ENCODE assay signal across 8 cellular contexts in genomic region chr9:124257070-124257864, GRCh38. TPM values are rescaled to one million over a fixed set of nuclear protein-coding genes. Genes with fewer than 3 reads are reported as not detected.
DNase-seq lines count a peak whose midpoint lies in the region; ATAC-seq and TF ChIP-seq lines count a peak whose summit lies in the region.

No MANE protein-coding gene starts in this region.

- H3K18ac ChIP-seq in IMR-90 (ENCODE audit: low read depth, low read length), result peak overlapping the region; percentile 72

- no peak for TF ChIP-seq CTCF in CD8-positive, alpha-beta T cell (IDR thresholded peaks at IDR 0.05)
- TF ChIP-seq CTCF in IMR-90 (conservative IDR thresholded peaks at IDR 0.05; ENCODE audit: low read depth, low read length) (no peak), cardiac fibroblast (IDR thresholded peaks at IDR 0.05; ENCODE audit: low read depth, low read length) (no peak)

- H2AK9ac ChIP-seq in IMR-90 (replicated peaks; ENCODE audit: low read depth, low read length, poor library complexity), result peak overlapping the region; percentile 97

- no peak for DNase-seq in CD8-positive, alpha-beta T cell
- no peak for DNase-seq in IMR-90
- peak in 1 of 2 donors; percentile 43 for DNase-seq in cardiac fibroblast (ENCODE audit: low read depth in 2 of 2)
- DNase-seq in LoVo (ENCODE audit: low spot score), result no peak
- DNase-seq in stimulated activated CD4-positive, alpha-beta T cell treated with anti-CD3 and anti-CD28 coated beads, Interleukin-12 subunit alpha, Interleukin-12 subunit beta, amount 100 ng/mL, for 4 hours, result no peak
- DNase-seq in SHP77 (lab: John Stamatoyannopoulos, UW), result no peak

- peak overlapping the region; percentile 84; the same call in 1 of the 3 replicates for H2BK15ac ChIP-seq in IMR-90 (ENCODE audit: low read depth, low read length)

- peaks cover 3 to 32% of the 10 kb centered on the region in 2 experiments; a peak in 3 of 4 replicates for H3K79me1 ChIP-seq in IMR-90 (ENCODE audit: low read depth in 1 of 2, low read length in 2 of 2)

- H2AK5ac ChIP-seq in IMR-90 (ENCODE audit: low read depth, low read length), result peak overlapping the region; percentile 97

- peak overlapping the region; percentile 77 for H3K56ac ChIP-seq in IMR-90 (ENCODE audit: extremely low read depth, insufficient read depth, low read length)

- H4K5ac ChIP-seq in IMR-90 (ENCODE audit: low read depth, low read length), result peak overlapping the region; percentile 94

- H4K20me1 ChIP-seq in IMR-90 (ENCODE audit: insufficient read depth, low read length), result peaks cover 22% of the 10 kb centered on the region

- peak overlapping the region; percentile 86 to 97 for H4K8ac ChIP-seq in IMR-90 (ENCODE audit: low read depth in 2 of 2, low read length in 2 of 2)

- H3K36me3 Mint-ChIP-seq in CD8-positive, alpha-beta T cell, result no peaks in the 10 kb centered on the region

- no peaks in the 10 kb centered on the region for H3K4me1 ChIP-seq in CD8-positive, alpha-beta T cell (ENCODE audit: insufficient read depth, low read length)
- H3K4me1 ChIP-seq in IMR-90 (ENCODE audit: control insufficient read depth, insufficient read depth, low read length), result peaks cover 29% of the 10 kb centered on the region
- H3K4me1 ChIP-seq in muscle layer of duodenum (ENCODE audit: control insufficient read depth in 1 of 2, insufficient read depth in 2 of 2, low read length in 2 of 2), result peaks cover 21 to 23% of the 10 kb centered on the region in 2 donors

- peaks cover 36% of the 10 kb centered on the region for H3K27me3 Mint-ChIP-seq in CD8-positive, alpha-beta T cell (ENCODE audit: low read depth)

- dilution Hi-C loops in IMR-90 (cut with HindIII; ENCODE audit: low sequenced_read_pairs, unreplicated experiment), result no loop called here

- peaks cover 20% of the 10 kb centered on the region for H3K9me1 ChIP-seq in IMR-90 (ENCODE audit: insufficient read depth, low read length)

- 0 out of 2 replicates have a peak, but pooled peaks have one; percentile 10 for TF ChIP-seq POLR2A in IMR-90 (IDR thresholded peaks at IDR 0.05; ENCODE audit: low read depth, low read length)

- in situ Hi-C loops in IMR-90 (cut with MboI; ENCODE audit: low sequenced_read_pairs), result no loop called here

- peak overlapping the region; percentile 96 for H3K14ac ChIP-seq in IMR-90 (replicated peaks; ENCODE audit: low read depth, low read length)

- H3K27ac Mint-ChIP-seq in CD8-positive, alpha-beta T cell, result peak overlapping the region; percentile 27

- H3K36me3 ChIP-seq in CD8-positive, alpha-beta T cell (ENCODE audit: insufficient read depth, low read length), result no peaks in the 10 kb centered on the region
- H3K36me3 ChIP-seq in IMR-90 (ENCODE audit: control insufficient read depth, insufficient read depth, low read length) (0 out of 2 replicates have a peak, but pooled peaks cover 2% of the 10 kb centered on the region), muscle layer of duodenum (ENCODE audit: control insufficient read depth in 1 of 2, insufficient read depth in 2 of 2, low read length in 2 of 2) (peaks cover 0 to 16% of the 10 kb centered on the region in 2 donors)

- H3K23ac ChIP-seq in IMR-90 (ENCODE audit: low read depth, low read length), result peak overlapping the region; percentile 94

- intact Hi-C loops in CD8-positive, alpha-beta T cell (cut with DNase I, micrococcal nuclease), result no loop called here
- intact Hi-C loops in IMR-90 (cut with micrococcal nuclease), result loop anchor here (10.0 kb wide), 3 partner anchors 202 to 712 kb away; no protein-coding TSS in a partner anchor

- CTCF ChIA-PET in CD8-positive, alpha-beta T cell (lab: Charles Lee), result interaction anchor here (1.8 kb wide), 1 partner anchor 9 kb away, joined by 5 read pairs; no protein-coding TSS in a partner anchor
- CTCF ChIA-PET in IMR-90 (lab: Yijun Ruan, JAX), result interaction anchor here (0.5 to 1.0 kb wide), 3 partner anchors 10 to 279 kb away, joined by 3 to 6 read pairs (median 3); no protein-coding TSS in a partner anchor

- peak overlapping the region; percentile 100 for H2BK5ac ChIP-seq in IMR-90 (ENCODE audit: low read depth, low read length, poor library complexity, severe bottlenecking)

- H3K27me3 ChIP-seq in CD8-positive, alpha-beta T cell (ENCODE audit: insufficient read depth, low read length), result peaks cover 4% of the 10 kb centered on the region
- H3K27me3 ChIP-seq in IMR-90 (ENCODE audit: control insufficient read depth, insufficient read depth, low read length), result no peaks in the 10 kb centered on the region
- H3K27me3 ChIP-seq in muscle layer of duodenum (ENCODE audit: low read depth, low read length), result no peaks in the 10 kb centered on the region

- no peak overlapping the region for H3K4me3 ChIP-seq in CD8-positive, alpha-beta T cell (ENCODE audit: low read depth, low read length)
- H3K4me3 ChIP-seq in IMR-90 (ENCODE audit: insufficient read depth, low read depth, low read length) (peak overlapping the region; percentile 78), cardiac fibroblast (replicated peaks in 1 of 2; ENCODE audit: low read depth in 2 of 2, low read length in 2 of 2) (peak overlapping the region; percentile 56 to 86), muscle layer of duodenum (ENCODE audit: low read depth in 1 of 2, low read length in 2 of 2) (peak overlapping the region; percentile 37 to 56)

- WGBS in IMR-90 (ENCODE audit: extremely low coverage in 2 of 2, insufficient read length in 1 of 2), 2 experiments, result 25% methylated on average over 7 of the region's 32 CpGs; no CpG with 5 or more reads in 1 of the 2 experiments

- POLR2A ChIA-PET in CD8-positive, alpha-beta T cell (lab: Charles Lee), result interaction anchor here (0.9 to 1.1 kb wide), 2 partner anchors 40 to 73 kb away, joined by 3 to 4 read pairs; no protein-coding TSS in a partner anchor
- POLR2A ChIA-PET in IMR-90 (lab: Charles Lee; ENCODE audit: unreplicated experiment), result no interaction called here

- ATAC-seq in CD8-positive, alpha-beta T cell, result peak; percentile 21
- ATAC-seq in IMR-90 (ENCODE audit: low read depth), result no peak
- ATAC-seq in HG02588 (IDR thresholded peaks at IDR 0.05; ENCODE audit: unreplicated experiment), result no peak

- H3K4ac ChIP-seq in IMR-90 (ENCODE audit: low read depth, low read length), result peak overlapping the region; percentile 95

- peak overlapping the region; percentile 73 for H3K4me2 ChIP-seq in IMR-90 (ENCODE audit: low read depth, low read length)

- H3K9me3 Mint-ChIP-seq in CD8-positive, alpha-beta T cell, result no peaks in the 10 kb centered on the region

- H4K91ac ChIP-seq in IMR-90 (ENCODE audit: insufficient read depth, low read depth, low read length), result peak overlapping the region; percentile 97

- no peak overlapping the region for H3K27ac ChIP-seq in CD8-positive, alpha-beta T cell (ENCODE audit: low read depth, low read length)
- H3K27ac ChIP-seq in IMR-90 (ENCODE audit: insufficient read depth, low read length), result peak overlapping the region; percentile 94
- H3K27ac ChIP-seq in muscle layer of duodenum (ENCODE audit: low read length), result no peak overlapping the region

- H3K4me1 Mint-ChIP-seq in CD8-positive, alpha-beta T cell (ENCODE audit: low read depth), result peaks cover 18% of the 10 kb centered on the region

- peak overlapping the region; percentile 84 for H3K9ac ChIP-seq in IMR-90 (ENCODE audit: low read depth, low read length)

- H3K4me3 Mint-ChIP-seq in CD8-positive, alpha-beta T cell, result peak overlapping the region; percentile 87

- no peak for TF ChIP-seq RAD21 in IMR-90 (IDR thresholded peaks at IDR 0.05; ENCODE audit: low read length)

- no TSS peak for BruUV-seq in IMR-90 (replicated peaks; lab: Mats Ljungman, UMichigan)

- peak overlapping the region; percentile 88 for H2BK20ac ChIP-seq in IMR-90 (ENCODE audit: low read depth, low read length)

- peak overlapping the region; percentile 91 for H2BK120ac ChIP-seq in IMR-90 (ENCODE audit: low read depth, low read length)

- peak overlapping the region; percentile 87 for H2AFZ ChIP-seq in IMR-90 (replicated peaks; ENCODE audit: low read length, poor library complexity)

- H3K9me3 ChIP-seq in CD8-positive, alpha-beta T cell (ENCODE audit: low read length), result no peaks in the 10 kb centered on the region
- no peaks in the 10 kb centered on the region for H3K9me3 ChIP-seq in IMR-90 (ENCODE audit: control insufficient read depth, insufficient read depth, low read length)
- H3K9me3 ChIP-seq in muscle layer of duodenum (ENCODE audit: control insufficient read depth in 1 of 2, low read length in 2 of 2), result no peaks in the 10 kb centered on the region

TF ChIP-seq in IMR-90, 13 proteins besides CTCF, POLR2A, EP300 and RAD21:
- no peak for TF ChIP-seq USF2 (IDR thresholded peaks at IDR 0.05; ENCODE audit: low read depth, low read length)
- peak; percentile 78 for TF ChIP-seq RCOR1 (IDR thresholded peaks at IDR 0.05; ENCODE audit: insufficient replicate concordance, low read length)
- TF ChIP-seq BHLHE40 (IDR thresholded peaks at IDR 0.05; ENCODE audit: low read depth, low read length), result no peak
TF ChIP-seq in IMR-90: peak in this region for 1.

RNA-seq across cellular contexts. Expression of gene NEK6, which starts 0.5 kb away (rescaled TPM):
- 1 to 10 TPM; 2.0 to 2.5 TPM for total RNA-seq in CD8-positive, alpha-beta T cell
- total RNA-seq in IMR-90 (2012; rRNA removed), result 77.8 and 79.9 TPM in 2 replicates
- 110 and 112 TPM in 2 replicates for polyA plus RNA-seq in IMR-90 (2012; rRNA removed)
- polyA plus RNA-seq in IMR-90 (2012; cell fraction: cytosol; rRNA removed), result 55.9 and 71.1 TPM in 2 replicates
- 133 and 147 TPM in 2 replicates for polyA plus RNA-seq in IMR-90 (2012; cell fraction: nucleus; rRNA removed; ENCODE audit: low replicate concordance)

Comparison
In these comparisons a context has a peak if more than half of its experiments do, and no peak if none do; other contexts are left out.
1. RNA of gene NEK6, which starts 0.5 kb away (total RNA-seq): 77.8 to 79.9 TPM in IMR-90; 2.0 to 2.5 TPM in CD8-positive, alpha-beta T cell; every median in the first group is over 10 times any median in the second.